ENCODE assay signal across 18 cellular contexts in the genomic region with DNA sequence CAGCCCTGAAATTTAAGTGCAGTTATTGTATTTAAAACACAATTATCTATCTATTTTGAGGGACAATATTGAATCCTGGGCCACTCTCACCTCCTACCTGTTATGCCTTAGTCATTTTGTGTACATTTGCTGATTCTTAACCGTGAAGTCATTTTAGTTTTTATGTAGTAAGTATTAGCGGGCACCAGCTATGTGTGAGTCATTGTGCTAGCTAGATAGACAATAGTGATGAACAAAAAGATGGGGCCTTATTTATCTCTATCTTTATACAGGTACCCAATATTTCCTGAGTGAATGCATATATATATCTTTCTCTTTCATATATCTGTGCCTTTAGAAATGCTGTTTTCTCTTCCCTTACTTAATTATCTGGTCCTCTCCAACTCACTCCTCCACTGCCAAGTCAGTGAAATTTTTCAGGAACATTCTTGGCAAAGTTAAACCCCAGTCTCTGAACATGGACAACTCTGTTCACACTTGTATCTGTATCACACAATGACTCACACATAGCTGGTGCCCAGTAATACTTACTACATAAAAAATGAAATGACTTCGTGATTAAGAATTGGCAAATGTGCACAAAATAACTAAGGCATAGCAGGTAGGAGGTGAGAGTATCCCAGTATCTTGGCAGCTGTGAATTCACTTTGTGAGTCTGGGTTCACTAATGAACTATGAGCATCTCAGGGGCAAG.
DNase-seq lines count a peak whose midpoint lies in the region; ATAC-seq and TF ChIP-seq lines count a peak whose summit lies in the region.
"Had no signal": no experiment of that assay in that cellular context is flagged by ENCODE, and none has a peak within 500 bp of the region (broad histone marks: within the 10 kb centered on the region; RNA-seq: fewer than 3 reads in every experiment).

No MANE protein-coding gene starts in this region.

- intact Hi-C loops in MCF 10A (cut with micrococcal nuclease) (no loop called here), breast epithelium (cut with DNase I; ENCODE audit: low total_unique reads) (no loop called here), left cardiac atrium (cut with DNase I) (no loop called here)

- H3K27ac Mint-ChIP-seq in MCF 10A (ENCODE audit: low read depth, unreplicated experiment), result peak overlapping the region; percentile 8
- H3K27ac Mint-ChIP-seq: activated T-helper 2 cell treated with anti-CD3 and anti-CD28 coated beads, Interferon-gamma antibody, Interleukin-2, Interleukin-4, amounts not matched to agents 10 μg/mL and 5 μg/mL and 100 μg/mL, durations not matched to agents 14 hours and 24 hours and 36 hours; nephron had no signal

- TF ChIP-seq POLR2A in breast epithelium (IDR thresholded peaks at IDR 0.05), result no peak

- CTCF ChIA-PET in MCF 10A (lab: Yijun Ruan, JAX), result interaction anchor here (0.5 to 0.7 kb wide), 2 partner anchors 153 to 507 kb away, joined by 3 read pairs; no protein-coding TSS in a partner anchor

- BruUV-seq in MCF 10A (replicated peaks; lab: Mats Ljungman, UMichigan), result no TSS peak

- H3K4me3 ChIP-seq in breast epithelium (no peak overlapping the region), astrocyte of the cerebellum (ENCODE audit: low read depth, low read length) (no peak overlapping the region)
- H3K4me3 ChIP-seq: psoas muscle, thyroid gland had no signal

- peak; percentile 36 for DNase-seq in MCF 10A (ENCODE audit: unreplicated experiment)
- DNase-seq in breast epithelium (ENCODE audit: low spot score in 2 of 2), result no peak
- peak; percentile 40 for DNase-seq in astrocyte of the cerebellum (ENCODE audit: low read depth)
- DNase-seq in left cardiac atrium, result no peak
- no peak for DNase-seq in NCI-H2107 treated with DMSO at 0.1 percent for 48 hours (lab: John Stamatoyannopoulos, UW; ENCODE audit: unreplicated experiment)
- DNase-seq: DMS79 treated with DMSO at 0.1 percent for 48 hours, HCEC 1CT, NCI-H1436 treated with DMSO at 0.1 percent for 48 hours, psoas muscle, SHP77 treated with DMSO at 0.1 percent for 48 hours, thyroid gland had no signal

- no peak overlapping the region for H3K27ac ChIP-seq in breast epithelium
- H3K27ac ChIP-seq: C4-2B, psoas muscle, thyroid gland had no signal

- H3K36me3 Mint-ChIP-seq in MCF 10A (ENCODE audit: insufficient read depth, unreplicated experiment), result no peaks in the 10 kb centered on the region

- H3K36me3 ChIP-seq in breast epithelium, result no peaks in the 10 kb centered on the region
- H3K36me3 ChIP-seq: thyroid gland had no signal

- no peaks in the 10 kb centered on the region for H3K9me3 ChIP-seq in breast epithelium
- H3K9me3 ChIP-seq: psoas muscle, thyroid gland had no signal

- in situ Hi-C loops in astrocyte of the cerebellum (cut with HindIII; ENCODE audit: low sequenced_read_pairs), result no loop called here

- no peak overlapping the region for H3K4me3 Mint-ChIP-seq in MCF 10A (ENCODE audit: unreplicated experiment)
- H3K4me3 Mint-ChIP-seq: nephron had no signal

- no peaks in the 10 kb centered on the region for H3K9me3 Mint-ChIP-seq in MCF 10A (ENCODE audit: unreplicated experiment)
- H3K9me3 Mint-ChIP-seq: activated T-helper 2 cell treated with anti-CD3 and anti-CD28 coated beads, Interferon-gamma antibody, Interleukin-2, Interleukin-4, amounts not matched to agents 10 μg/mL and 5 μg/mL and 100 μg/mL, durations not matched to agents 14 hours and 24 hours and 36 hours; nephron had no signal

- POLR2A ChIA-PET in MCF 10A (lab: Yijun Ruan, JAX), result interaction anchor here (0.6 to 2.5 kb wide), 3 partner anchors 8 to 86 kb away, joined by 3 to 7 read pairs (median 3); no protein-coding TSS in a partner anchor

- ATAC-seq in left cardiac atrium, result peak; percentile 91 to 94
- no peak for ATAC-seq in HG02938 (IDR thresholded peaks at IDR 0.05; ENCODE audit: unreplicated experiment)
- no peak for ATAC-seq in HG02763 (IDR thresholded peaks at IDR 0.05; ENCODE audit: unreplicated experiment)
- no peak for ATAC-seq in HG03097 (IDR thresholded peaks at IDR 0.05; ENCODE audit: low FRiP score, unreplicated experiment)
- ATAC-seq: activated CD4-positive, CD25-positive, alpha-beta regulatory T cell treated with anti-CD3 and anti-CD28 coated beads, Interleukin-2, amount 50 U/mL, for 24 hours; psoas muscle had no signal

- no peaks in the 10 kb centered on the region for H3K4me1 ChIP-seq in breast epithelium
- H3K4me1 ChIP-seq: psoas muscle, thyroid gland had no signal

- no peaks in the 10 kb centered on the region for H3K27me3 ChIP-seq in breast epithelium
- H3K27me3 ChIP-seq: thyroid gland had no signal

- H3K27me3 Mint-ChIP-seq in MCF 10A (ENCODE audit: insufficient read depth, unreplicated experiment), result no peaks in the 10 kb centered on the region

- H3K4me1 Mint-ChIP-seq in MCF 10A (ENCODE audit: insufficient read depth, unreplicated experiment), result peaks cover 14% of the 10 kb centered on the region
- H3K4me1 Mint-ChIP-seq: nephron had no signal

- TF ChIP-seq CTCF in MCF 10A (IDR thresholded peaks at IDR 0.05; ENCODE audit: unreplicated experiment) (no peak), breast epithelium (IDR thresholded peaks at IDR 0.05) (no peak), astrocyte of the cerebellum (IDR thresholded peaks at IDR 0.05; ENCODE audit: low read depth, low read length, missing control alignments) (no peak)

Comparison
In these comparisons a context has a peak if more than half of its experiments do, and no peak if none do; other contexts are left out.
1. DNase-seq: peak in MCF 10A (single experiment) and astrocyte of the cerebellum (single experiment); none in breast epithelium (0 of 2), left cardiac atrium (single experiment) and NCI-H2107 treated with DMSO at 0.1 percent for 48 hours (single experiment).
2. ATAC-seq: peak in left cardiac atrium (2 of 2); none in HG02938 (single experiment), HG02763 (single experiment) and HG03097 (single experiment).